Comparison of ENCODE assay signal across 34 cellular contexts in the genomic region with DNA sequence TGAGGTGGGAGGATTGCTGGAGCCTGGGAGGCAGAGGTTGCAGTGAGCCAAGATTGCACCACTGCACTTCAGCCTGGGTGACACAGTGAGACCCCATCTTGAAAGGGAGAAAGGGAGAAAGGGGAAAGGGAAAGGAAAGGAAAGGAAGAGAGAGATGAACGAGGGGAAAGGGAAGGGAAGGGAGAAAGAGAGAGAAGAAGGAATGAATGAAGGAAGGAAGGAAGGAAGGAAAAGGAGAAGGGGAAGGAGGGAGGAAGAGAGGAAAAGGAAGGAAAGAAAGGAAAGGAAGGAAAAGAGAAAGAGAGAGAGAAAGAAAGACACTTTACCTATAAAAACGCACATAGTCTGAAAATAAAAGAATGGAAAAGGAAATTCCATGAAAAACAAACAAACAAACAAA. TPM values are rescaled to one million over a fixed set of nuclear protein-coding genes. Genes with fewer than 3 reads are reported as not detected.
"Had no signal": no experiment of that assay in that cellular context is flagged by ENCODE, and none has a peak within 500 bp of the region (broad histone marks: within the 10 kb centered on the region; RNA-seq: fewer than 3 reads in every experiment).

No MANE protein-coding gene starts in this region.

- H3K4me3 Mint-ChIP-seq: activated B cell treated with CpG ODN at 0.5 μM for 24 hours; activated CD8-positive, alpha-beta T cell treated with anti-CD3 and anti-CD28 coated beads for 36 hours; activated naive CD4-positive, alpha-beta T cell treated with anti-CD3 and anti-CD28 coated beads, Interleukin-2, amount 10 ng/mL, durations not matched to agents 7 days and 5 days; activated naive CD8-positive, alpha-beta T cell treated with anti-CD3 and anti-CD28 coated beads, Interleukin-2, amount 10 ng/mL, durations not matched to agents 7 days and 5 days; central memory CD8-positive, alpha-beta T cell; dendritic cell treated with granulocyte-macrophage colony-stimulating factor and Interleukin-4, amounts not matched to agents 40 ng/mL and 50 ng/mL, for 4 days; T-helper 17 cell; T-helper 2 cell treated with Interferon-gamma antibody and Interleukin-4, amounts not matched to agents 5 μg/mL and 100 μg/mL, for 36 hours had no signal

- H3K36me3 ChIP-seq: gastroesophageal sphincter had no signal

- FAIRE-seq: astrocyte, bronchial epithelial cell had no signal

- ATAC-seq: activated CD4-positive, CD25-positive, alpha-beta regulatory T cell treated with anti-CD3 and anti-CD28 coated beads, Interleukin-2, amount 50 U/mL, for 24 hours; activated CD8-positive, alpha-beta T cell treated with anti-CD3 and anti-CD28 coated beads for 36 hours; activated naive CD4-positive, alpha-beta T cell treated with anti-CD3 and anti-CD28 coated beads, Interleukin-2, amount 50 U/mL, for 72 hours; gastroesophageal sphincter; T-helper 17 cell had no signal

- H3K4me3 ChIP-seq: coronary artery, dorsolateral prefrontal cortex, esophagus squamous epithelium, gastroesophageal sphincter had no signal

- H3K27ac ChIP-seq: brain microvascular endothelial cell, coronary artery, dorsolateral prefrontal cortex, esophagus squamous epithelium, gastroesophageal sphincter, WERI-Rb-1 had no signal

- H3K4me1 Mint-ChIP-seq: activated B cell treated with CpG ODN at 0.5 μM for 24 hours; activated naive CD4-positive, alpha-beta T cell treated with anti-CD3 and anti-CD28 coated beads, Interleukin-2, amount 10 ng/mL, durations not matched to agents 7 days and 5 days; activated naive CD8-positive, alpha-beta T cell treated with anti-CD3 and anti-CD28 coated beads, Interleukin-2, amount 10 ng/mL, durations not matched to agents 7 days and 5 days; central memory CD8-positive, alpha-beta T cell; T-helper 17 cell had no signal

- H3K27me3 Mint-ChIP-seq: activated B cell treated with CpG ODN at 0.5 μM for 24 hours; activated CD8-positive, alpha-beta T cell treated with anti-CD3 and anti-CD28 coated beads for 36 hours; activated naive CD4-positive, alpha-beta T cell treated with anti-CD3 and anti-CD28 coated beads, Interleukin-2, amount 10 ng/mL, durations not matched to agents 7 days and 5 days; activated naive CD8-positive, alpha-beta T cell treated with anti-CD3 and anti-CD28 coated beads, Interleukin-2, amount 10 ng/mL, durations not matched to agents 7 days and 5 days; central memory CD8-positive, alpha-beta T cell; dendritic cell treated with granulocyte-macrophage colony-stimulating factor and Interleukin-4, amounts not matched to agents 40 ng/mL and 50 ng/mL, for 4 days; T-helper 17 cell had no signal

- H3K27me3 ChIP-seq: brain microvascular endothelial cell, dorsolateral prefrontal cortex, esophagus squamous epithelium, gastroesophageal sphincter had no signal

- DNase-seq: activated B cell treated with CpG ODN at 0.5 μM for 24 hours; activated CD4-positive, alpha-beta T cell treated with anti-CD3 and anti-CD28 coated beads for 48 hours; activated CD4-positive, alpha-beta T cell treated with anti-CD3 and anti-CD28 coated beads, Interleukin-2, amount 50 U/mL, for 1 hour; activated CD4-positive, alpha-beta T cell treated with anti-CD3 and anti-CD28 coated beads, Interleukin-2, amount 50 U/mL, for 48 hours; activated CD8-positive, alpha-beta memory T cell treated with anti-CD3 and anti-CD28 coated beads for 24 hours; activated CD8-positive, alpha-beta T cell treated with anti-CD3 and anti-CD28 coated beads for 36 hours; activated gamma-delta T cell; activated naive CD4-positive, alpha-beta T cell; activated naive CD4-positive, alpha-beta T cell treated with anti-CD3 and anti-CD28 coated beads, Interleukin-2, amount 10 ng/mL, durations not matched to agents 7 days and 5 days; activated naive CD8-positive, alpha-beta T cell treated with anti-CD3 and anti-CD28 coated beads, Interleukin-2, amount 10 ng/mL, durations not matched to agents 7 days and 5 days; activated T-cell treated with anti-CD3 and anti-CD28 coated beads, Interleukin-2, amount 50 U/mL, for 48 hours; amniotic stem cell; anterior cingulate cortex; brain microvascular endothelial cell; dorsolateral prefrontal cortex; effector memory CD4-positive, alpha-beta T cell; erythroblast; esophagus squamous epithelium; foreskin melanocyte; head of caudate nucleus; T-helper 1 cell; T-helper 17 cell; T1000; WERI-Rb-1 had no signal

- H3K27ac Mint-ChIP-seq: activated B cell treated with CpG ODN at 0.5 μM for 24 hours; activated CD8-positive, alpha-beta T cell treated with anti-CD3 and anti-CD28 coated beads for 36 hours; activated naive CD4-positive, alpha-beta T cell treated with anti-CD3 and anti-CD28 coated beads, Interleukin-2, amount 10 ng/mL, durations not matched to agents 7 days and 5 days; activated naive CD4-positive, alpha-beta T cell treated with anti-CD3 and anti-CD28 coated beads, Interleukin-2, amount 50 U/mL, for 72 hours; activated naive CD8-positive, alpha-beta T cell treated with anti-CD3 and anti-CD28 coated beads, Interleukin-2, amount 10 ng/mL, durations not matched to agents 7 days and 5 days; dendritic cell treated with granulocyte-macrophage colony-stimulating factor and Interleukin-4, amounts not matched to agents 40 ng/mL and 50 ng/mL, for 4 days; T-helper 17 cell; T-helper 2 cell treated with Interferon-gamma antibody and Interleukin-4, amounts not matched to agents 5 μg/mL and 100 μg/mL, for 36 hours had no signal

- H3K4me1 ChIP-seq: esophagus squamous epithelium, gastroesophageal sphincter had no signal

RNA-seq across cellular contexts. Expression of gene ZNF695, which starts 18.0 kb away (rescaled TPM):
- total RNA-seq: cardiac septum, gastroesophageal sphincter, T-helper 17 cell had no signal
